10 cellular contexts compared by ENCODE assay signal in the genomic region with DNA sequence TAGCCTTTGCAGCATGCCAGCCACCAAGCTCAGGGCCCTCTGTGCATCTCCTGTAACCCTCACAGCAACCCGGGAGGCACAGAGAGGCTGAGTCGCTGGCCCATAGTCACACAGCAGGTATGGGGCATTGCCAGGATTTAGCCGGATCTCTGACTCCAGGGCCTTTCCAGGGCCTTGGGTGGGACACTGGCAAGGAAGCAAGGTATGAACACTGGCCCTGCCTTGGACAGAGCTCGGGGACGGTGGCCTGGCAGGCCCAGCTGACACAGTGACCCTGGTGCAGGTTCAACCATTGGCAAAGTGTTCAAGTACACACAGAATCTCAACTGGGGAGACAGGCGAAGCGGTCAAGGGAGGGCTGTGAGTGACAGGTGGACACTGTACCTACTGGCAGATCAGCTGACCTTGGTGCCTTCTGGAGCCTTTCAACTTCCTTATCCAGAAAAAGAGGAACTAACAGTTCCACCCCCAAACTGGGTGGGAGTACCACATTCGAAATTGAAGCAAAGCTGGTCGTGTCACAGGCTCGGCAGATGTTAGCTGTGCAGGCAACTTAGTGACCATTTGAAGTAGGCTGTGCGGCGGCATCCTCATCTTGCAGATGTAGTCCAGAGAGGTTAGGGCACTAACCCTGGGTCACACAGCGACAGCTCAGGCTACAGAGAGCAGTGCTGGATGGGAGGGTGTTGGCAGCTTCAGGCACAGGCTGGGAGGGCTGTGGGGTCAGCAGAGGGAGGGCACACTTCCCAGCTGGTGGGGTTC.
DNase-seq lines count a peak whose midpoint lies in the region; ATAC-seq, FAIRE-seq and TF ChIP-seq lines count a peak whose summit lies in the region.
"Had no signal": no experiment of that assay in that cellular context is flagged by ENCODE, and none has a peak within 500 bp of the region (broad histone marks: within the 10 kb centered on the region; RNA-seq: fewer than 3 reads in every experiment).

No MANE protein-coding gene starts in this region.

- no peak for TF ChIP-seq CTCF in bronchial epithelial cell (IDR thresholded peaks at IDR 0.05; ENCODE audit: insufficient read depth, low read length, severe bottlenecking)

- no peaks in the 10 kb centered on the region for H3K27me3 Mint-ChIP-seq in naive thymus-derived CD8-positive, alpha-beta T cell

- H3K4me3 ChIP-seq in bronchial epithelial cell (ENCODE audit: low read depth, low read length), result no peak overlapping the region
- H3K4me3 ChIP-seq in H7 (ENCODE audit: insufficient read depth, low read depth, low read length), result no peak overlapping the region

- peak overlapping the region; percentile 80 to 99 (median 91) for H3K27ac Mint-ChIP-seq in naive thymus-derived CD8-positive, alpha-beta T cell
- H3K27ac Mint-ChIP-seq: activated T-helper 1 cell treated with anti-CD3 and anti-CD28 coated beads, Interleukin-12 subunit alpha, Interleukin-12 subunit beta, Interleukin-2, Interleukin-4 antibody, amounts not matched to agents 30 ng/mL and 10 ng/mL and 1 ng/mL, durations not matched to agents 14 hours and 24 hours and 36 hours had no signal

- H3K36me3 ChIP-seq in bronchial epithelial cell (ENCODE audit: control insufficient read depth, insufficient read depth, low read length) (peaks cover 16% of the 10 kb centered on the region), H7 (replicated peaks; ENCODE audit: control insufficient read depth, insufficient read depth, low read length) (no peaks in the 10 kb centered on the region)

- H3K9me3 Mint-ChIP-seq in naive thymus-derived CD8-positive, alpha-beta T cell, result no peaks in the 10 kb centered on the region
- H3K9me3 Mint-ChIP-seq: activated T-helper 1 cell treated with anti-CD3 and anti-CD28 coated beads, Interleukin-12 subunit alpha, Interleukin-12 subunit beta, Interleukin-2, Interleukin-4 antibody, amounts not matched to agents 30 ng/mL and 10 ng/mL and 1 ng/mL, durations not matched to agents 14 hours and 24 hours and 36 hours had no signal

- no peak for ATAC-seq in naive thymus-derived CD8-positive, alpha-beta T cell
- ATAC-seq in HG03432 (IDR thresholded peaks at IDR 0.05; ENCODE audit: unreplicated experiment), result no peak

- peaks cover 40 to 88% (median 83%) of the 10 kb centered on the region in 4 donors for H3K4me1 Mint-ChIP-seq in naive thymus-derived CD8-positive, alpha-beta T cell

- peak; percentile 91 for DNase-seq in CD1c-positive myeloid dendritic cell (ENCODE audit: extremely low spot score)
- peak; percentile 67 for DNase-seq in NOMO-1 treated with dmso at 0.1 percent for 144 hours (lab: John Stamatoyannopoulos, UW; ENCODE audit: unreplicated experiment)
- DNase-seq in bronchial epithelial cell (ENCODE audit: low read depth), result no peak
- DNase-seq in naive thymus-derived CD8-positive, alpha-beta T cell, result no peak
- no peak for DNase-seq in HuH-7.5 (ENCODE audit: low spot score)
- DNase-seq in germinal center (ENCODE audit: low spot score), result no peak
- DNase-seq in H7, result no peak
- DNase-seq: NCI-H2171 had no signal

- peak overlapping the region in 9 of 10 donors; percentile 22 to 97 (median 55) for H3K4me3 Mint-ChIP-seq in naive thymus-derived CD8-positive, alpha-beta T cell
- H3K4me3 Mint-ChIP-seq: activated T-helper 1 cell treated with anti-CD3 and anti-CD28 coated beads, Interleukin-12 subunit alpha, Interleukin-12 subunit beta, Interleukin-2, Interleukin-4 antibody, amounts not matched to agents 30 ng/mL and 10 ng/mL and 1 ng/mL, durations not matched to agents 14 hours and 24 hours and 36 hours had no signal

- POLR2A ChIA-PET in naive thymus-derived CD8-positive, alpha-beta T cell (lab: Charles Lee), result interaction anchor here (0.9 to 74.5 kb wide), 12 partner anchors 4 to 103 kb away, joined by 3 to 5369 read pairs (median 102); no protein-coding TSS in a partner anchor

- H3K36me3 Mint-ChIP-seq in naive thymus-derived CD8-positive, alpha-beta T cell, result peaks cover 0 to 13% (median 0%) of the 10 kb centered on the region in 3 donors

- H3K27me3 ChIP-seq in bronchial epithelial cell (ENCODE audit: control insufficient read depth, insufficient read depth, low read length), result no peaks in the 10 kb centered on the region
- H3K27me3 ChIP-seq in H7 (ENCODE audit: control insufficient read depth, insufficient read depth, low read length), result no peaks in the 10 kb centered on the region

- peak; percentile 28 for FAIRE-seq in bronchial epithelial cell (lab: Jason Lieb, UNC)

Comparison
In these comparisons a context has a peak if more than half of its experiments do, and no peak if none do; other contexts are left out.
1. DNase-seq: peak in CD1c-positive myeloid dendritic cell (single experiment) and NOMO-1 treated with dmso at 0.1 percent for 144 hours (single experiment); none in bronchial epithelial cell (single experiment), naive thymus-derived CD8-positive, alpha-beta T cell (0 of 10), HuH-7.5 (single experiment), germinal center (single experiment) and H7 (single experiment).